In genomic region chr1:7207875-7208646, GRCh38 we compare ENCODE assay signal across 9 cellular contexts.
DNase-seq lines count a peak whose midpoint lies in the region; ATAC-seq, FAIRE-seq and TF ChIP-seq lines count a peak whose summit lies in the region.
"Had no signal": no experiment of that assay in that cellular context is flagged by ENCODE, and none has a peak within 500 bp of the region (broad histone marks: within the 10 kb centered on the region; RNA-seq: fewer than 3 reads in every experiment).

No MANE protein-coding gene starts in this region.

- H3K23ac ChIP-seq in H9 (ENCODE audit: insufficient read length, low read depth, low read length), result no peak overlapping the region

- no CpG with 5 or more reads among the region's 6 CpGs for WGBS in H9 (ENCODE audit: extremely low coverage, insufficient read length, low lambda C conversion rate)

- H4K91ac ChIP-seq in H9 (ENCODE audit: insufficient read length, low read depth, low read length), result no peak overlapping the region

- H3K9me3 Mint-ChIP-seq in H9, result no peaks in the 10 kb centered on the region
- no peaks in the 10 kb centered on the region for H3K9me3 Mint-ChIP-seq in astrocyte (ENCODE audit: unreplicated experiment)

- no peak overlapping the region for H3K27ac ChIP-seq in H9 (ENCODE audit: insufficient read length, low read depth, low read length)
- H3K27ac ChIP-seq in astrocyte (ENCODE audit: low read depth, low read length), result no peak overlapping the region

- H2BK120ac ChIP-seq in H9 (ENCODE audit: low read depth, low read length, poor library complexity, severe bottlenecking), result no peak overlapping the region

- H3K4me1 Mint-ChIP-seq in H9 (peaks cover 4% of the 10 kb centered on the region in 2 experiments), astrocyte (ENCODE audit: low read depth, unreplicated experiment) (no peaks in the 10 kb centered on the region)
- H3K4me1 Mint-ChIP-seq: activated B cell treated with CpG ODN at 0.5 μM for 24 hours had no signal

- H3K27ac Mint-ChIP-seq in H9 (peak overlapping the region in 1 of 3 experiments; percentile 70; a peak in 2 of 7 replicates), astrocyte (ENCODE audit: unreplicated experiment) (no peak overlapping the region)
- H3K27ac Mint-ChIP-seq: activated B cell treated with CpG ODN at 0.5 μM for 24 hours had no signal

- no peak overlapping the region for H3K4me3 Mint-ChIP-seq in H9
- H3K4me3 Mint-ChIP-seq in astrocyte (ENCODE audit: unreplicated experiment), result no peak overlapping the region
- H3K4me3 Mint-ChIP-seq: activated B cell treated with CpG ODN at 0.5 μM for 24 hours had no signal

- H3K14ac ChIP-seq in H9 (ENCODE audit: insufficient read depth, low read length), result no peak overlapping the region

- H3K79me2 ChIP-seq in H9 (ENCODE audit: insufficient read depth, low read length) (no peaks in the 10 kb centered on the region), astrocyte (ENCODE audit: insufficient read depth, low read length) (no peaks in the 10 kb centered on the region)

- H3K27me3 ChIP-seq in H9 (ENCODE audit: insufficient read depth, low read length), result no peaks in the 10 kb centered on the region
- no peaks in the 10 kb centered on the region for H3K27me3 ChIP-seq in astrocyte (ENCODE audit: insufficient read depth, low read length)

- H3K4me3 ChIP-seq in astrocyte (ENCODE audit: insufficient read depth, low read depth, low read length), result no peak overlapping the region

- TF ChIP-seq CTCF in H9 (conservative IDR thresholded peaks at IDR 0.05) (peak; percentile 97), astrocyte (IDR thresholded peaks at IDR 0.05; ENCODE audit: insufficient read depth, low read depth, low read length) (peak; percentile 78)

- H2AK5ac ChIP-seq in H9 (ENCODE audit: insufficient read length, low read length), result no peak overlapping the region

- ATAC-seq in GM18517 (IDR thresholded peaks at IDR 0.05; ENCODE audit: unreplicated experiment), result no peak

- H3K4me1 ChIP-seq in H9 (ENCODE audit: insufficient read depth, low read length), result no peaks in the 10 kb centered on the region
- H3K4me1 ChIP-seq in astrocyte (ENCODE audit: insufficient read depth, low read length), result no peaks in the 10 kb centered on the region

- no peaks in the 10 kb centered on the region for H3K36me3 ChIP-seq in astrocyte (ENCODE audit: insufficient read depth, low read length)

- H4K8ac ChIP-seq in H9 (replicated peaks; ENCODE audit: insufficient read length, low read depth, low read length), result no peak overlapping the region

- no peak overlapping the region for H3K4ac ChIP-seq in H9 (ENCODE audit: low read depth, low read length)

- H2BK15ac ChIP-seq in H9 (ENCODE audit: low read depth, low read length), result no peak overlapping the region

- H4K5ac ChIP-seq in H9 (ENCODE audit: insufficient read length, low read depth, low read length), result no peak overlapping the region

- H3K9me3 ChIP-seq in H9 (ENCODE audit: control insufficient read depth, low read depth, low read length) (no peaks in the 10 kb centered on the region), astrocyte (ENCODE audit: insufficient read depth, low read depth, low read length) (no peaks in the 10 kb centered on the region)

- H2BK12ac ChIP-seq in H9 (ENCODE audit: insufficient read length, low read depth, low read length), result no peak overlapping the region

- H3K18ac ChIP-seq in H9 (ENCODE audit: insufficient read length, low read depth, low read length), result no peak overlapping the region

- DNase-seq in DMS 273 (lab: John Stamatoyannopoulos, UW; ENCODE audit: unreplicated experiment) (peak; percentile 85), H9 (peak; percentile 87), NCI-H446 treated with DMSO at 0.1 percent for 48 hours (lab: John Stamatoyannopoulos, UW) (peak; percentile 20), astrocyte (ENCODE audit: low read depth) (peak; percentile 50), iPS-NIHi7 (ENCODE audit: extremely low spot score) (peak; percentile 90), stromal cell of bone marrow (ENCODE audit: low read depth) (peak; percentile 26)
- no peak for DNase-seq in stimulated activated naive CD4-positive, alpha-beta T cell (lab: John Stamatoyannopoulos, UW)
- DNase-seq: activated B cell treated with CpG ODN at 0.5 μM for 24 hours had no signal

- no peak overlapping the region for H2AFZ ChIP-seq in H9 (ENCODE audit: low read length)
- H2AFZ ChIP-seq in astrocyte (ENCODE audit: low read depth, low read length), result peak overlapping the region; percentile 38

- H3K27me3 Mint-ChIP-seq in H9 (ENCODE audit: low read depth) (no peaks in the 10 kb centered on the region; the same call in 1 of the 2 replicates), astrocyte (ENCODE audit: low read depth, unreplicated experiment) (no peaks in the 10 kb centered on the region)

- H3K56ac ChIP-seq in H9 (ENCODE audit: insufficient read length, low read depth, low read length), result no peak overlapping the region

- H3K23me2 ChIP-seq in H9 (ENCODE audit: insufficient read length, low read depth, low read length, poor library complexity, severe bottlenecking), result no peaks in the 10 kb centered on the region

- H4K20me1 ChIP-seq in H9 (ENCODE audit: control insufficient read depth, insufficient read depth, insufficient read length) (no peaks in the 10 kb centered on the region), astrocyte (ENCODE audit: insufficient read depth, low read length) (no peaks in the 10 kb centered on the region)

- no peak overlapping the region for H3T11ph ChIP-seq in H9 (ENCODE audit: low read length)

- H3K79me1 ChIP-seq in H9 (ENCODE audit: insufficient read depth, low read depth, low read length, poor library complexity, severe bottlenecking), result no peaks in the 10 kb centered on the region

- H3K36me3 Mint-ChIP-seq in H9 (ENCODE audit: insufficient read depth in 1 of 3, low read depth in 3 of 3) (no peaks in the 10 kb centered on the region), astrocyte (ENCODE audit: low read depth, unreplicated experiment) (no peaks in the 10 kb centered on the region)

- H2BK20ac ChIP-seq in H9 (ENCODE audit: low read depth, low read length, poor library complexity, severe bottlenecking), result no peak overlapping the region

- H2BK5ac ChIP-seq in H9 (ENCODE audit: insufficient read length, low read length), result no peak overlapping the region

- H3K4me2 ChIP-seq in H9 (ENCODE audit: insufficient read depth, insufficient read length, low read length), result no peak overlapping the region
- H3K4me2 ChIP-seq in astrocyte (ENCODE audit: low read length), result no peak overlapping the region

- H3K9ac ChIP-seq in H9 (ENCODE audit: extremely low read depth, insufficient read length, low read length) (no peak overlapping the region), astrocyte (ENCODE audit: low read length) (no peak overlapping the region)

- FAIRE-seq in astrocyte (lab: Jason Lieb, UNC), result peak; percentile 34

Comparison
In these comparisons a context has a peak if more than half of its experiments do, and no peak if none do; other contexts are left out.
1. DNase-seq: peak in DMS 273 (single experiment), H9 (single experiment), NCI-H446 treated with DMSO at 0.1 percent for 48 hours (single experiment), astrocyte (single experiment), iPS-NIHi7 (single experiment) and stromal cell of bone marrow (single experiment); none in stimulated activated naive CD4-positive, alpha-beta T cell (0 of 6).